Comparison of ENCODE assay signal across 15 cellular contexts in the genomic region with DNA sequence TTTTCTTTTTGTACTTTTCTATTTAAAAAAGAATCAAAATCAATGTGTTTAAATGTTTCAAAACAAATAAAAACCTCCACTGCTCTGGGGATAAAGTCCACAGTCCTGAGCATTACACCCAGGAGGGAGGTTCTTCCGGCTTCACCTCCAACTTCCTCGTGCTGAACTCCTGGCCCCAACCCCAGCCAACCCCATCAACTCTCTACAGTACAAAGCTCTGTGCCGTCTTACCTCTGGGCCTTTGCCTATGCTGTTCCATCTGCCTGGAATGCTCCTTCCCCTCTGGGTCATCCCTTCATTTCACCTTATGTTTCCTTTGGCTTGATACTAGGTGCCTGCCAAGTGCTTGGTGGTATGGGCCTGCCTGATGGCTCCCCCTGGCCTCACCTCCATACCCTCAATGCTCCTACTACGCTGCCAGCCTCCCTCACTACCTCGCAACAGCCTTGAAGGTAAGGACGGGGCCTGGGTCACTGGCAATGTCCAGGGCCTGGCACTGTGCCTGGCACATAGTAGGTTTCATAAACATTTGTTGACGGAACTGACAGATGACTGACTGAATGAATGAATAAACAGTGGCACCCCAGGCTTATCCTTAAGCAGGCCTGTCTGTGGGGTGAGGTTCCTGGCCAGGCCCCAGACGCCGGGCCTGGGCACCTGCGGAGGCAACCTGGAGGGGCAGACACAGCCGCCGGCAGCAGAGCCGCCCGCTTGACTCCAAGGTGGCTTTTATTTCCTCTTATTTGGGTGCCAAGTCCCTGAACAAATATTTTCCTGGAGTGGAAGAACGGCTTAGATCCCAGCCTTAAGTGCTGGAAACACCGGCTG. TPM values are rescaled to one million over a fixed set of nuclear protein-coding genes. Genes with fewer than 3 reads are reported as not detected.
A peak's percentile ranks its signal among the peaks of the same experiment; 100 is the strongest.
DNase-seq lines count a peak whose midpoint lies in the region; ATAC-seq, FAIRE-seq and TF ChIP-seq lines count a peak whose summit lies in the region.
"Had no signal": no experiment of that assay in that cellular context is flagged by ENCODE, and none has a peak within 500 bp of the region (broad histone marks: within the 10 kb centered on the region; RNA-seq: fewer than 3 reads in every experiment).

No MANE protein-coding gene starts in this region.

- peaks cover 0 to 6% (median 0%) of the 10 kb centered on the region in 5 donors for H3K27me3 Mint-ChIP-seq in naive thymus-derived CD8-positive, alpha-beta T cell

- H3K4me1 Mint-ChIP-seq in naive thymus-derived CD8-positive, alpha-beta T cell: peaks cover 0 to 2% (median 0%) of the 10 kb centered on the region in 4 donors

- H4K20me1 ChIP-seq in HepG2 (ENCODE audit: insufficient read depth, low read length): no peaks in the 10 kb centered on the region

- no peak for TF ChIP-seq CTCF in HepG2 (CRISPR knock-in tag; IDR thresholded peaks at IDR 0.05)
- TF ChIP-seq CTCF in upper lobe of left lung (IDR thresholded peaks at IDR 0.05): no peak

- DNase-seq in NCI-H748 (lab: John Stamatoyannopoulos, UW; ENCODE audit: unreplicated experiment) (peak; percentile 16), NCI-H748 treated with DMSO at 0.1 percent for 48 hours (lab: John Stamatoyannopoulos, UW) (no peak), NCI-H510A treated with DMSO at 0.1 percent for 48 hours (lab: John Stamatoyannopoulos, UW) (peak; percentile 78), HepG2 (ENCODE audit: low spot score) (peak; percentile 74), upper lobe of left lung (peak; percentile 78 to 88), C1 segment of cervical spinal cord (lab: John Stamatoyannopoulos, UW) (no peak)
- DNase-seq in naive thymus-derived CD8-positive, alpha-beta T cell: no peak
- DNase-seq: DMS 273 treated with DMSO at 0.1 percent for 48 hours, midbrain, NCI-H226 had no signal

- no peaks in the 10 kb centered on the region for H3K9me3 ChIP-seq in HepG2 (ENCODE audit: low read length)
- H3K9me3 ChIP-seq in upper lobe of left lung: no peaks in the 10 kb centered on the region

- H3K36me3 ChIP-seq in HepG2 (replicated peaks in 1 of 2; ENCODE audit: control insufficient read depth in 1 of 2, insufficient read depth in 2 of 2, low read length in 2 of 2) (0 out of 5 replicates have a peak, but pooled peaks cover 3% of the 10 kb centered on the region in 2 experiments), upper lobe of left lung (no peaks in the 10 kb centered on the region)

- 65% methylated on average over 11 of the region's 16 CpGs for WGBS in HepG2 (ENCODE audit: low lambda C conversion rate)
- WGBS in upper lobe of left lung, 2 donors: 52 to 74% methylated on average over 9 to 16 of the region's 16 CpGs

- no peak overlapping the region for H3K27ac Mint-ChIP-seq in naive thymus-derived CD8-positive, alpha-beta T cell
- H3K27ac Mint-ChIP-seq: activated T-helper 1 cell treated with anti-CD3 and anti-CD28 coated beads, Interleukin-12 subunit alpha, Interleukin-12 subunit beta, Interleukin-2, Interleukin-4 antibody, amounts not matched to agents 30 ng/mL and 10 ng/mL and 1 ng/mL, durations not matched to agents 14 hours and 24 hours and 36 hours had no signal

- peak; percentile 78 for FAIRE-seq in HepG2 (lab: Jason Lieb, UNC)
- FAIRE-seq: endometrium, GM12878, H54 had no signal

- intact Hi-C loops in HepG2 (cut with micrococcal nuclease; ENCODE audit: unreplicated experiment): loop anchor here (2.0 kb wide), 1 partner anchor 17 kb away; no protein-coding TSS in a partner anchor

- H3K9me3 Mint-ChIP-seq in naive thymus-derived CD8-positive, alpha-beta T cell: no peaks in the 10 kb centered on the region
- H3K9me3 Mint-ChIP-seq: activated T-helper 1 cell treated with anti-CD3 and anti-CD28 coated beads, Interleukin-12 subunit alpha, Interleukin-12 subunit beta, Interleukin-2, Interleukin-4 antibody, amounts not matched to agents 30 ng/mL and 10 ng/mL and 1 ng/mL, durations not matched to agents 14 hours and 24 hours and 36 hours had no signal

- peak; percentile 30; the same call in 1 of the 2 replicates for TF ChIP-seq RAD21 in HepG2 (CRISPR knock-in tag; IDR thresholded peaks at IDR 0.05)

- in situ Hi-C loops in HepG2 (cut with HindIII; ENCODE audit: extremely low pct_ligation_motif_present, low pct_unique_long_range_greater_than_20kb): no loop called here

- TF ChIP-seq EP300 in HepG2 (IDR thresholded peaks at IDR 0.05; ENCODE audit: low read depth in 2 of 2, low read length in 2 of 2) (peak in 1 of 2 experiments; percentile 80; a peak in 2 of 4 replicates), HepG2 (CRISPR knock-in tag; IDR thresholded peaks at IDR 0.05; ENCODE audit: borderline replicate concordance) (0 out of 2 replicates have a peak, but pooled peaks have one; percentile 64), upper lobe of left lung (IDR thresholded peaks at IDR 0.05) (peak in 1 of 4 donors; percentile 81)

- no peaks in the 10 kb centered on the region for H3K79me2 ChIP-seq in HepG2 (ENCODE audit: insufficient read depth, low read length)

- TF ChIP-seq POLR2A in HepG2 (IDR thresholded peaks at IDR 0.05; ENCODE audit: insufficient read depth in 1 of 2, low read depth in 2 of 2, low read length in 2 of 2) (no peak), upper lobe of left lung (IDR thresholded peaks at IDR 0.05) (no peak)

- H3K4me3 Mint-ChIP-seq in naive thymus-derived CD8-positive, alpha-beta T cell: peak overlapping the region in 1 of 10 donors; percentile 45
- H3K4me3 Mint-ChIP-seq: activated T-helper 1 cell treated with anti-CD3 and anti-CD28 coated beads, Interleukin-12 subunit alpha, Interleukin-12 subunit beta, Interleukin-2, Interleukin-4 antibody, amounts not matched to agents 30 ng/mL and 10 ng/mL and 1 ng/mL, durations not matched to agents 14 hours and 24 hours and 36 hours had no signal

- H3K27me3 ChIP-seq in HepG2 (ENCODE audit: control insufficient read depth in 1 of 2, insufficient read depth in 2 of 2, low read length in 2 of 2): no peaks in the 10 kb centered on the region
- H3K27me3 ChIP-seq in upper lobe of left lung: no peaks in the 10 kb centered on the region

- ATAC-seq in HepG2 (peak; percentile 69), upper lobe of left lung (ENCODE audit: low FRiP score in 2 of 2) (peak; percentile 25 to 56), HG02885 (IDR thresholded peaks at IDR 0.05; ENCODE audit: poor library complexity, unreplicated experiment) (no peak)
- ATAC-seq in naive thymus-derived CD8-positive, alpha-beta T cell: no peak
- ATAC-seq: GM12878 had no signal

- H3K36me3 Mint-ChIP-seq in naive thymus-derived CD8-positive, alpha-beta T cell: no peaks in the 10 kb centered on the region

- H3K4me1 ChIP-seq in HepG2 (ENCODE audit: insufficient read depth, low read length): peaks cover 81% of the 10 kb centered on the region
- peaks cover 3 to 52% (median 26%) of the 10 kb centered on the region in 4 donors for H3K4me1 ChIP-seq in upper lobe of left lung

- POLR2A ChIA-PET in HepG2 (lab: Yijun Ruan, JAX): interaction anchor here (0.8 to 2.1 kb wide), 8 partner anchors 9 to 29 kb away, joined by 3 to 18 read pairs (median 4); a partner anchor contains a TSS
- POLR2A ChIA-PET in naive thymus-derived CD8-positive, alpha-beta T cell (lab: Charles Lee): no interaction called here

- no peak overlapping the region for H3K9ac ChIP-seq in HepG2 (ENCODE audit: insufficient read depth, low read depth, low read length)

- H3K4me3 ChIP-seq in HepG2 (replicated peaks in 1 of 3; ENCODE audit: insufficient read depth in 1 of 3, low read depth in 2 of 3, low read length in 3 of 3) (peak overlapping the region in 2 of 3 experiments; percentile 4 to 32; a peak in 1 of 6 replicates), upper lobe of left lung (no peak overlapping the region)
- H3K4me3 ChIP-seq: GM12878 had no signal

- peak overlapping the region; percentile 56 for H3K4me2 ChIP-seq in HepG2 (ENCODE audit: low read depth, low read length)

- H2AFZ ChIP-seq in HepG2 (ENCODE audit: low read length): no peak overlapping the region

- CTCF ChIA-PET in HepG2 (lab: Yijun Ruan, JAX; ENCODE audit: low intra/inter-chr PET ratio, low total read pairs): no interaction called here

- H3K27ac ChIP-seq in HepG2 (ENCODE audit: extremely low read length, insufficient read depth, low read length) (peak overlapping the region; percentile 73), upper lobe of left lung (peak overlapping the region; percentile 62 to 77 (median 76))

- BruUV-seq in HepG2 (replicated peaks; lab: Mats Ljungman, UMichigan): no TSS peak

RNA-seq across cellular contexts. Expression of a gene that starts 28.7 kb away (rescaled TPM):
- total RNA-seq in HepG2 (2016; rRNA removed; fragmentation: Illumina TruSeq; extraction: Trizol) (47.5 and 119 TPM in 2 replicates), upper lobe of left lung (100 to 1,000 TPM in 5 of 6 donors, 10 to 100 TPM in 1; 74.4 to 213 (median 154) TPM)
- 9.3 and 11.1 TPM in 2 replicates for total RNA-seq in HepG2 (2016; cell fraction: cytosol; rRNA removed; fragmentation: Illumina TruSeq; extraction: Trizol; ENCODE audit: low read depth)
- total RNA-seq in HepG2 (2016; cell fraction: insoluble cytoplasmic fraction; rRNA removed; fragmentation: Illumina TruSeq; extraction: Trizol): 45.4 and 119 TPM in 2 replicates
- 27.4 and 30.5 TPM in 2 replicates for total RNA-seq in HepG2 (2016; cell fraction: membrane; rRNA removed; fragmentation: Illumina TruSeq; extraction: Trizol)
- total RNA-seq in HepG2 (2016; cell fraction: nucleus; rRNA removed; fragmentation: Illumina TruSeq; extraction: Trizol): 90.3 and 111 TPM in 2 replicates
- 108 and 113 TPM in 2 replicates for polyA plus RNA-seq in HepG2 (2011; rRNA removed)
- 78.7 and 130 TPM in 2 replicates for polyA plus RNA-seq in HepG2 (2011; cell fraction: cytosol; rRNA removed)
- polyA plus RNA-seq in HepG2 (2011; cell fraction: nucleus; rRNA removed): 66.7 and 76.2 TPM in 2 replicates
- polyA plus RNA-seq in HepG2 (2012): 44.8 and 48.6 TPM in 2 replicates
- 8.7 TPM in 2 replicates for polyA plus RNA-seq in HepG2 (2016; cell fraction: cytosol; fragmentation: Illumina TruSeq; extraction: Trizol; ENCODE audit: low read depth)
- polyA plus RNA-seq in HepG2 (2016; cell fraction: insoluble cytoplasmic fraction; fragmentation: Illumina TruSeq; extraction: Trizol; ENCODE audit: low read depth): 49.7 and 54.3 TPM in 2 replicates
- polyA plus RNA-seq in HepG2 (2016; cell fraction: membrane; fragmentation: Illumina TruSeq; extraction: Trizol; ENCODE audit: low read depth): 17.8 and 18.0 TPM in 2 replicates
- polyA plus RNA-seq in HepG2 (2016; cell fraction: nucleus; fragmentation: Illumina TruSeq; extraction: Trizol; ENCODE audit: insufficient read depth, low read depth): 156 and 173 TPM in 2 replicates
- 13.0 and 159 TPM in 2 replicates for polyA minus RNA-seq in HepG2 (2011; rRNA and poly(A)+ RNA removed; ENCODE audit: low replicate concordance)
- polyA minus RNA-seq in HepG2 (2011; cell fraction: cytosol; rRNA and poly(A)+ RNA removed): 69.2 and 73.2 TPM in 2 replicates
- 14.8 and 16.3 TPM in 2 replicates for polyA minus RNA-seq in HepG2 (2011; cell fraction: nucleus; rRNA and poly(A)+ RNA removed)
- not detected for total RNA-seq in naive thymus-derived CD8-positive, alpha-beta T cell
- polyA plus RNA-seq in naive thymus-derived CD8-positive, alpha-beta T cell: not detected

Comparison
In these comparisons a context has a peak if more than half of its experiments do, and no peak if none do; other contexts are left out.
1. DNase-seq: peak in NCI-H748 (single experiment), NCI-H510A treated with DMSO at 0.1 percent for 48 hours (single experiment), HepG2 (single experiment) and upper lobe of left lung (2 of 2); none in NCI-H748 treated with DMSO at 0.1 percent for 48 hours (single experiment), naive thymus-derived CD8-positive, alpha-beta T cell (0 of 10) and C1 segment of cervical spinal cord (0 of 14).
2. ATAC-seq: peak in HepG2 (single experiment) and upper lobe of left lung (2 of 2); none in HG02885 (single experiment) and naive thymus-derived CD8-positive, alpha-beta T cell (0 of 2).
3. H3K4me3 ChIP-seq: peak in HepG2 (2 of 3); none in upper lobe of left lung (0 of 4).
4. RNA of a gene that starts 28.7 kb away (total RNA-seq): 74.4 to 213 TPM in upper lobe of left lung and 9.3 to 119 TPM in HepG2; not detected in naive thymus-derived CD8-positive, alpha-beta T cell; every median in the first group is over 10 times any median in the second.